15 cellular contexts compared by ENCODE assay signal in the genomic region with DNA sequence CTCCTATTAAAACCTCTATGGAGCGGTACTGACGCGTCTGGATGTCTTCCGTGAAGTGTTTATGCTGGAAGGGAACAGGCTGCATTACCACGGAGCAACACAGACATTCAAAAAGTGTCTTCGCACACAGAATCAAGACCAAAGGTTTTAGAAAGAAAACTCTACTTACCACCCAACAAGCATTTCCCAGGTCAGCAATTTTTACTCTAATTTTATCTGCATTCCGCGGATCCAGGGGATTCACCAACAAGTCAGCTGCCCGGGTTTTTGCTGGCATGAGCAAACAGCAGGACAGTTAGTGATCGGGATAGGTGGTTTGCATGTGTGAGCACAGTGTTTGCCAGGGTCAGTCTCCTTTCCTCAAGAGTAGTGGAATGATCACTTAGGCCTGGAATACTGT.
DNase-seq lines count a peak whose midpoint lies in the region; ATAC-seq, FAIRE-seq and TF ChIP-seq lines count a peak whose summit lies in the region.
"Had no signal": no experiment of that assay in that cellular context is flagged by ENCODE, and none has a peak within 500 bp of the region (broad histone marks: within the 10 kb centered on the region; RNA-seq: fewer than 3 reads in every experiment).

No MANE protein-coding gene starts in this region.

- H3K23ac ChIP-seq in IMR-90 (ENCODE audit: low read depth, low read length): no peak overlapping the region

- no peak overlapping the region for H2BK15ac ChIP-seq in IMR-90 (ENCODE audit: low read depth, low read length)

- TF ChIP-seq RAD21 in IMR-90 (IDR thresholded peaks at IDR 0.05; ENCODE audit: low read length) (no peak), K562 (CRISPR knock-in tag; conservative IDR thresholded peaks at IDR 0.05 in 1 of 2, IDR thresholded peaks at IDR 0.05 in 1 of 2) (no peak)

- peaks cover 6% of the 10 kb centered on the region for H3K4me1 ChIP-seq in IMR-90 (ENCODE audit: control insufficient read depth, insufficient read depth, low read length)
- H3K4me1 ChIP-seq in K562 (replicated peaks in 1 of 2; ENCODE audit: control insufficient read depth in 2 of 2, insufficient read depth in 2 of 2, low read length in 2 of 2): peaks cover 13 to 34% of the 10 kb centered on the region in 2 experiments
- H3K4me1 ChIP-seq: Caco-2 had no signal

- H2AFZ ChIP-seq in IMR-90 (replicated peaks; ENCODE audit: low read length, poor library complexity): no peak overlapping the region
- H2AFZ ChIP-seq in K562 (ENCODE audit: low read depth, low read length): no peak overlapping the region
- H2AFZ ChIP-seq: GM23338 had no signal

- peaks cover 14% of the 10 kb centered on the region for H3K4me1 Mint-ChIP-seq in memory B cell
- peaks cover 56% of the 10 kb centered on the region for H3K4me1 Mint-ChIP-seq in stimulated activated effector memory CD8-positive, alpha-beta T cell treated with anti-CD3 and anti-CD28 coated beads, Interleukin-12 subunit alpha, Interleukin-12 subunit beta, amount 100 ng/mL, for 72 hours
- H3K4me1 Mint-ChIP-seq in effector memory CD8-positive, alpha-beta T cell (ENCODE audit: low read depth in 2 of 2): peaks cover 23 to 41% of the 10 kb centered on the region in 2 donors
- H3K4me1 Mint-ChIP-seq: CD14-positive monocyte had no signal

- ATAC-seq in IMR-90 (ENCODE audit: low read depth) (no peak), K562 (no peak), memory B cell (ENCODE audit: low read depth) (no peak), HG02973 (IDR thresholded peaks at IDR 0.05; ENCODE audit: unreplicated experiment) (no peak)
- no peak for ATAC-seq in stimulated activated effector memory CD8-positive, alpha-beta T cell treated with anti-CD3 and anti-CD28 coated beads, Interleukin-12 subunit alpha, Interleukin-12 subunit beta, amount 100 ng/mL, for 72 hours
- ATAC-seq in effector memory CD8-positive, alpha-beta T cell (replicated peaks): no peak
- ATAC-seq: GM23338 had no signal

- H3K36me3 Mint-ChIP-seq in memory B cell: peaks cover 24% of the 10 kb centered on the region
- H3K36me3 Mint-ChIP-seq in stimulated activated effector memory CD8-positive, alpha-beta T cell treated with anti-CD3 and anti-CD28 coated beads, Interleukin-12 subunit alpha, Interleukin-12 subunit beta, amount 100 ng/mL, for 72 hours: peaks cover 47% of the 10 kb centered on the region
- H3K36me3 Mint-ChIP-seq in effector memory CD8-positive, alpha-beta T cell (ENCODE audit: insufficient read depth): peaks cover 34% of the 10 kb centered on the region

- H3K27ac ChIP-seq in IMR-90 (ENCODE audit: insufficient read depth, low read length): no peak overlapping the region
- H3K27ac ChIP-seq in K562 (ENCODE audit: extremely low read depth, low read depth, low read length): no peak overlapping the region

- no peak overlapping the region for H3K4me2 ChIP-seq in IMR-90 (ENCODE audit: low read depth, low read length)
- H3K4me2 ChIP-seq in K562 (ENCODE audit: insufficient read depth, low read length): no peak overlapping the region
- H3K4me2 ChIP-seq: GM23338 had no signal

- H4K5ac ChIP-seq in IMR-90 (ENCODE audit: low read depth, low read length): no peak overlapping the region

- H3K79me2 ChIP-seq in K562 (ENCODE audit: control insufficient read depth, insufficient read depth, low read length): peaks cover 13% of the 10 kb centered on the region; the same call in 1 of the 3 replicates

- no peak overlapping the region for H4K8ac ChIP-seq in IMR-90 (ENCODE audit: low read depth in 2 of 2, low read length in 2 of 2)

- TF ChIP-seq POLR2A in IMR-90 (IDR thresholded peaks at IDR 0.05; ENCODE audit: low read depth, low read length): no peak
- TF ChIP-seq POLR2A in K562 (conservative IDR thresholded peaks at IDR 0.05): no peak

- H2BK20ac ChIP-seq in IMR-90 (ENCODE audit: low read depth, low read length): no peak overlapping the region

- no peak for FAIRE-seq in K562 (lab: Jason Lieb, UNC)

- H2AK5ac ChIP-seq in IMR-90 (ENCODE audit: low read depth, low read length): no peak overlapping the region

- H2BK5ac ChIP-seq in IMR-90 (ENCODE audit: low read depth, low read length, poor library complexity, severe bottlenecking): no peak overlapping the region

- H3K18ac ChIP-seq in IMR-90 (ENCODE audit: low read depth, low read length): no peak overlapping the region

- no peak for DNase-seq in IMR-90
- DNase-seq in K562 (ENCODE audit: extremely low read depth in 1 of 4, low spot score in 3 of 4): no peak
- DNase-seq in memory B cell (ENCODE audit: low spot score in 2 of 2): no peak
- no peak for DNase-seq in stimulated activated effector memory CD8-positive, alpha-beta T cell treated with anti-CD3 and anti-CD28 coated beads, Interleukin-12 subunit alpha, Interleukin-12 subunit beta, amount 100 ng/mL, for 72 hours (ENCODE audit: low spot score in 2 of 2)
- DNase-seq in effector memory CD8-positive, alpha-beta T cell: no peak
- no peak for DNase-seq in NCI-H1436 treated with DMSO at 0.1 percent for 48 hours (lab: John Stamatoyannopoulos, UW)
- no peak for DNase-seq in ureter (ENCODE audit: low spot score)
- DNase-seq: Caco-2; CD8-positive, alpha-beta memory T cell; DMS53; GF-D8; H7 had no signal

- no peak overlapping the region for H3K14ac ChIP-seq in IMR-90 (replicated peaks; ENCODE audit: low read depth, low read length)

- no peaks in the 10 kb centered on the region for H3K9me3 Mint-ChIP-seq in memory B cell
- no peaks in the 10 kb centered on the region for H3K9me3 Mint-ChIP-seq in stimulated activated effector memory CD8-positive, alpha-beta T cell treated with anti-CD3 and anti-CD28 coated beads, Interleukin-12 subunit alpha, Interleukin-12 subunit beta, amount 100 ng/mL, for 72 hours
- H3K9me3 Mint-ChIP-seq in effector memory CD8-positive, alpha-beta T cell: no peaks in the 10 kb centered on the region
- H3K9me3 Mint-ChIP-seq: CD14-positive monocyte; CD8-positive, alpha-beta memory T cell; GM23338 had no signal

- BruUV-seq in IMR-90 (replicated peaks; lab: Mats Ljungman, UMichigan) (no TSS peak), K562 (replicated peaks; lab: Mats Ljungman, UMichigan) (no TSS peak)

- no peak overlapping the region for H4K91ac ChIP-seq in IMR-90 (ENCODE audit: insufficient read depth, low read depth, low read length)

- no peak overlapping the region for H3K56ac ChIP-seq in IMR-90 (ENCODE audit: extremely low read depth, insufficient read depth, low read length)

- POLR2A ChIA-PET in IMR-90 (lab: Charles Lee; ENCODE audit: unreplicated experiment) (no interaction called here), K562 (lab: Yijun Ruan, JAX) (interaction anchor here (1.6 kb wide), 1 partner anchor 15 kb away, joined by 3 read pairs; no protein-coding TSS in a partner anchor)

- no peak overlapping the region for H3K4ac ChIP-seq in IMR-90 (ENCODE audit: low read depth, low read length)

- peak overlapping the region; percentile 40 for H3K27ac Mint-ChIP-seq in memory B cell
- peak overlapping the region; percentile 90 for H3K27ac Mint-ChIP-seq in stimulated activated effector memory CD8-positive, alpha-beta T cell treated with anti-CD3 and anti-CD28 coated beads, Interleukin-12 subunit alpha, Interleukin-12 subunit beta, amount 100 ng/mL, for 72 hours
- H3K27ac Mint-ChIP-seq in effector memory CD8-positive, alpha-beta T cell: peak overlapping the region in 1 of 2 donors; percentile 85
- H3K27ac Mint-ChIP-seq: GM23338 had no signal

- H3K36me3 ChIP-seq in IMR-90 (ENCODE audit: control insufficient read depth, insufficient read depth, low read length) (peaks cover 14% of the 10 kb centered on the region; the same call in 1 of the 2 replicates), K562 (ENCODE audit: control insufficient read depth, insufficient read depth, low read length) (peaks cover 30% of the 10 kb centered on the region)

- H3K4me3 Mint-ChIP-seq in memory B cell: no peak overlapping the region
- H3K4me3 Mint-ChIP-seq in stimulated activated effector memory CD8-positive, alpha-beta T cell treated with anti-CD3 and anti-CD28 coated beads, Interleukin-12 subunit alpha, Interleukin-12 subunit beta, amount 100 ng/mL, for 72 hours: no peak overlapping the region
- no peak overlapping the region for H3K4me3 Mint-ChIP-seq in effector memory CD8-positive, alpha-beta T cell
- H3K4me3 Mint-ChIP-seq: CD14-positive monocyte; CD8-positive, alpha-beta memory T cell; GM23338 had no signal

- H3K9me1 ChIP-seq in IMR-90 (ENCODE audit: insufficient read depth, low read length) (peaks cover 13% of the 10 kb centered on the region), K562 (ENCODE audit: control insufficient read depth, insufficient read depth, low read length) (no peaks in the 10 kb centered on the region)

- in situ Hi-C loops in IMR-90 (cut with MboI; ENCODE audit: low sequenced_read_pairs) (loop anchor here (25.0 kb wide), 1 partner anchor 204 kb away; no protein-coding TSS in a partner anchor), K562 (cut with MboI) (no loop called here)

- dilution Hi-C loops in IMR-90 (cut with HindIII; ENCODE audit: low sequenced_read_pairs, unreplicated experiment): no loop called here

- no peak overlapping the region for H2AK9ac ChIP-seq in IMR-90 (replicated peaks; ENCODE audit: low read depth, low read length, poor library complexity)

- H4K20me1 ChIP-seq in IMR-90 (ENCODE audit: insufficient read depth, low read length) (peaks cover 22% of the 10 kb centered on the region; the same call in 1 of the 2 replicates), K562 (replicated peaks; ENCODE audit: control insufficient read depth, insufficient read depth, low read length) (peaks cover 3% of the 10 kb centered on the region; the same call in 1 of the 2 replicates)

- H3K79me1 ChIP-seq in IMR-90 (ENCODE audit: low read depth in 1 of 2, low read length in 2 of 2): peaks cover 25 to 72% of the 10 kb centered on the region in 2 experiments

- no peak overlapping the region for H3K4me3 ChIP-seq in IMR-90 (ENCODE audit: insufficient read depth, low read depth, low read length)
- no peak overlapping the region for H3K4me3 ChIP-seq in K562
- H3K4me3 ChIP-seq: GM23338 had no signal

- H3K27me3 ChIP-seq in IMR-90 (ENCODE audit: control insufficient read depth, insufficient read depth, low read length): no peaks in the 10 kb centered on the region
- no peaks in the 10 kb centered on the region for H3K27me3 ChIP-seq in K562 (ENCODE audit: control insufficient read depth in 2 of 2, insufficient read depth in 2 of 2, low read length in 2 of 2)

- H2BK120ac ChIP-seq in IMR-90 (ENCODE audit: low read depth, low read length): no peak overlapping the region

- intact Hi-C loops in IMR-90 (cut with micrococcal nuclease) (no loop called here), K562 (cut with micrococcal nuclease) (loop anchor here (5.0 to 10.0 kb wide), 2 partner anchors 148 to 211 kb away; no protein-coding TSS in a partner anchor)

- H3K9ac ChIP-seq in IMR-90 (ENCODE audit: low read depth, low read length): no peak overlapping the region
- no peak overlapping the region for H3K9ac ChIP-seq in K562 (ENCODE audit: insufficient read depth in 1 of 2, low read depth in 2 of 2, low read length in 2 of 2)

- no peak for TF ChIP-seq EP300 in K562 (IDR thresholded peaks at IDR 0.05; ENCODE audit: low read length)

- no CpG with 5 or more reads among the region's 10 CpGs for WGBS in IMR-90 (ENCODE audit: extremely low coverage in 2 of 2, insufficient read length in 1 of 2), 2 experiments
- WGBS in K562 (ENCODE audit: insufficient coverage, low coverage, missing lambda C conversion rate): 96% methylated on average over 10 of the region's 10 CpGs

- CTCF ChIA-PET in IMR-90 (lab: Yijun Ruan, JAX): no interaction called here
- CTCF ChIA-PET in K562 (lab: Yijun Ruan, JAX; ENCODE audit: low intra/inter-chr PET ratio): no interaction called here

- no peaks in the 10 kb centered on the region for H3K9me3 ChIP-seq in IMR-90 (ENCODE audit: control insufficient read depth, insufficient read depth, low read length)
- H3K9me3 ChIP-seq in K562 (replicated peaks; ENCODE audit: control insufficient read depth, insufficient read depth, low read depth, low read length): peaks cover 5% of the 10 kb centered on the region; the same call in 1 of the 2 replicates
- H3K9me3 ChIP-seq: Caco-2 had no signal

- no peaks in the 10 kb centered on the region for H3K27me3 Mint-ChIP-seq in memory B cell
- H3K27me3 Mint-ChIP-seq in effector memory CD8-positive, alpha-beta T cell: no peaks in the 10 kb centered on the region
- H3K27me3 Mint-ChIP-seq: CD8-positive, alpha-beta memory T cell had no signal

- TF ChIP-seq CTCF in IMR-90 (conservative IDR thresholded peaks at IDR 0.05; ENCODE audit: low read depth, low read length) (no peak), K562 (IDR thresholded peaks at IDR 0.05 in 2 of 3, conservative IDR thresholded peaks at IDR 0.05 in 1 of 3; ENCODE audit: insufficient read depth in 2 of 3, low read depth in 1 of 3, low read length in 3 of 3) (no peak)
